In genomic region chr2:231227309-231228162, GRCh38 we compare ENCODE assay signal across 1 cellular context.
A peak's percentile ranks its signal among the peaks of the same experiment; 100 is the strongest.
TF ChIP-seq lines count a peak whose summit lies in the region.

No MANE protein-coding gene starts in this region.

TF ChIP-seq in GM12878, 131 proteins besides CTCF, POLR2A, EP300 and RAD21 (continued from another document):
- TF ChIP-seq NR2C2 (IDR thresholded peaks at IDR 0.05; ENCODE audit: borderline replicate concordance, control insufficient read depth, insufficient read length, low read depth): no peak
- no peak for TF ChIP-seq SIN3A (IDR thresholded peaks at IDR 0.05; ENCODE audit: low read depth, low read length)
- no peak for TF ChIP-seq HDAC2 (IDR thresholded peaks at IDR 0.05)
- TF ChIP-seq ZBTB4 (CRISPR knock-in tag; IDR thresholded peaks at IDR 0.05): 0 out of 2 replicates have a peak, but pooled peaks have one; percentile 35
- TF ChIP-seq IRF3 (IDR thresholded peaks at IDR 0.05): no peak
- no peak for TF ChIP-seq SREBF1 (IDR thresholded peaks at IDR 0.05; ENCODE audit: low read length)
- TF ChIP-seq TARDBP (IDR thresholded peaks at IDR 0.05; ENCODE audit: borderline replicate concordance): no peak
- peak; percentile 56; the same call in 1 of the 2 replicates for TF ChIP-seq ATF7 (IDR thresholded peaks at IDR 0.05; ENCODE audit: low read depth)
- TF ChIP-seq, protein P1, sequence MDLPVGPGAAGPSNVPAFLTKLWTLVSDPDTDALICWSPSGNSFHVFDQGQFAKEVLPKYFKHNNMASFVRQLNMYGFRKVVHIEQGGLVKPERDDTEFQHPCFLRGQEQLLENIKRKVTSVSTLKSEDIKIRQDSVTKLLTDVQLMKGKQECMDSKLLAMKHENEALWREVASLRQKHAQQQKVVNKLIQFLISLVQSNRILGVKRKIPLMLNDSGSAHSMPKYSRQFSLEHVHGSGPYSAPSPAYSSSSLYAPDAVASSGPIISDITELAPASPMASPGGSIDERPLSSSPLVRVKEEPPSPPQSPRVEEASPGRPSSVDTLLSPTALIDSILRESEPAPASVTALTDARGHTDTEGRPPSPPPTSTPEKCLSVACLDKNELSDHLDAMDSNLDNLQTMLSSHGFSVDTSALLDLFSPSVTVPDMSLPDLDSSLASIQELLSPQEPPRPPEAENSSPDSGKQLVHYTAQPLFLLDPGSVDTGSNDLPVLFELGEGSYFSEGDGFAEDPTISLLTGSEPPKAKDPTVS (IDR thresholded peaks at IDR 0.05; ENCODE audit: low read depth, low read length): no peak
- no peak for TF ChIP-seq ZBTB40 (IDR thresholded peaks at IDR 0.05; ENCODE audit: borderline replicate concordance)
- TF ChIP-seq, protein P2, sequence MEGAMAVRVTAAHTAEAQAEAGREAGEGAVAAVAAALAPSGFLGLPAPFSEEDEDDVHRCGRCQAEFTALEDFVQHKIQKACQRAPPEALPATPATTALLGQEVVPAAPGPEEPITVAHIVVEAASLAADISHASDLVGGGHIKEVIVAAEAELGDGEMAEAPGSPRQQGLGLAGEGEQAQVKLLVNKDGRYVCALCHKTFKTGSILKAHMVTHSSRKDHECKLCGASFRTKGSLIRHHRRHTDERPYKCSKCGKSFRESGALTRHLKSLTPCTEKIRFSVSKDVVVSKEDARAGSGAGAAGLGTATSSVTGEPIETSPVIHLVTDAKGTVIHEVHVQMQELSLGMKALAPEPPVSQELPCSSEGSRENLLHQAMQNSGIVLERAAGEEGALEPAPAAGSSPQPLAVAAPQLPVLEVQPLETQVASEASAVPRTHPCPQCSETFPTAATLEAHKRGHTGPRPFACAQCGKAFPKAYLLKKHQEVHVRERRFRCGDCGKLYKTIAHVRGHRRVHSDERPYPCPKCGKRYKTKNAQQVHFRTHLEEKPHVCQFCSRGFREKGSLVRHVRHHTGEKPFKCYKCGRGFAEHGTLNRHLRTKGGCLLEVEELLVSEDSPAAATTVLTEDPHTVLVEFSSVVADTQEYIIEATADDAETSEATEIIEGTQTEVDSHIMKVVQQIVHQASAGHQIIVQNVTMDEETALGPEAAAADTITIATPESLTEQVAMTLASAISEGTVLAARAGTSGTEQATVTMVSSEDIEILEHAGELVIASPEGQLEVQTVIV (IDR thresholded peaks at IDR 0.05; ENCODE audit: borderline replicate concordance, partially characterized antibody): no peak
- TF ChIP-seq MAX (IDR thresholded peaks at IDR 0.05; ENCODE audit: low read depth, low read length): no peak
- TF ChIP-seq ATF2 (IDR thresholded peaks at IDR 0.05; ENCODE audit: low read length): 0 out of 2 replicates have a peak, but pooled peaks have one; percentile 20
- peak; percentile 61 for TF ChIP-seq YY1 (IDR thresholded peaks at IDR 0.05; ENCODE audit: low read depth, low read length)
- no peak for TF ChIP-seq POLR2AphosphoS5 (IDR thresholded peaks at IDR 0.05; ENCODE audit: low read length)
- TF ChIP-seq E2F4 (IDR thresholded peaks at IDR 0.05; ENCODE audit: low read depth, low read length): no peak
- no peak for TF ChIP-seq FOS (IDR thresholded peaks at IDR 0.05; ENCODE audit: borderline replicate concordance, extremely low read depth, insufficient read length)
- peak; percentile 41; the same call in 1 of the 2 replicates for TF ChIP-seq SMARCA5 (IDR thresholded peaks at IDR 0.05)
- no peak for TF ChIP-seq TCF7 (IDR thresholded peaks at IDR 0.05; ENCODE audit: borderline replicate concordance)
- no peak for TF ChIP-seq MTA2 (IDR thresholded peaks at IDR 0.05; ENCODE audit: low read depth)
- no peak for TF ChIP-seq IRF5 (IDR thresholded peaks at IDR 0.05; ENCODE audit: borderline replicate concordance)
- TF ChIP-seq, protein P3, sequence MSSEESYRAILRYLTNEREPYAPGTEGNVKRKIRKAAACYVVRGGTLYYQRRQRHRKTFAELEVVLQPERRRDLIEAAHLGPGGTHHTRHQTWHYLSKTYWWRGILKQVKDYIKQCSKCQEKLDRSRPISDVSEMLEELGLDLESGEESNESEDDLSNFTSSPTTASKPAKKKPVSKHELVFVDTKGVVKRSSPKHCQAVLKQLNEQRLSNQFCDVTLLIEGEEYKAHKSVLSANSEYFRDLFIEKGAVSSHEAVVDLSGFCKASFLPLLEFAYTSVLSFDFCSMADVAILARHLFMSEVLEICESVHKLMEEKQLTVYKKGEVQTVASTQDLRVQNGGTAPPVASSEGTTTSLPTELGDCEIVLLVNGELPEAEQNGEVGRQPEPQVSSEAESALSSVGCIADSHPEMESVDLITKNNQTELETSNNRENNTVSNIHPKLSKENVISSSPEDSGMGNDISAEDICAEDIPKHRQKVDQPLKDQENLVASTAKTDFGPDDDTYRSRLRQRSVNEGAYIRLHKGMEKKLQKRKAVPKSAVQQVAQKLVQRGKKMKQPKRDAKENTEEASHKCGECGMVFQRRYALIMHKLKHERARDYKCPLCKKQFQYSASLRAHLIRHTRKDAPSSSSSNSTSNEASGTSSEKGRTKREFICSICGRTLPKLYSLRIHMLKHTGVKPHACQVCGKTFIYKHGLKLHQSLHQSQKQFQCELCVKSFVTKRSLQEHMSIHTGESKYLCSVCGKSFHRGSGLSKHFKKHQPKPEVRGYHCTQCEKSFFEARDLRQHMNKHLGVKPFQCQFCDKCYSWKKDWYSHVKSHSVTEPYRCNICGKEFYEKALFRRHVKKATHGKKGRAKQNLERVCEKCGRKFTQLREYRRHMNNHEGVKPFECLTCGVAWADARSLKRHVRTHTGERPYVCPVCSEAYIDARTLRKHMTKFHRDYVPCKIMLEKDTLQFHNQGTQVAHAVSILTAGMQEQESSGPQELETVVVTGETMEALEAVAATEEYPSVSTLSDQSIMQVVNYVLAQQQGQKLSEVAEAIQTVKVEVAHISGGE (CRISPR knock-in tag; IDR thresholded peaks at IDR 0.05): no peak
- no peak for TF ChIP-seq KAT2A (conservative IDR thresholded peaks at IDR 0.05; ENCODE audit: control insufficient read depth, low read depth, low read length)
- no peak for TF ChIP-seq TCF3 (IDR thresholded peaks at IDR 0.05; ENCODE audit: borderline replicate concordance, insufficient read depth, low read depth, low read length)
- TF ChIP-seq NFXL1 (IDR thresholded peaks at IDR 0.05; ENCODE audit: borderline replicate concordance): no peak
- no peak for TF ChIP-seq FOXK2 (IDR thresholded peaks at IDR 0.05)
- TF ChIP-seq PAX5 (IDR thresholded peaks at IDR 0.05; ENCODE audit: borderline replicate concordance, low read depth, low read length): no peak
- no peak for TF ChIP-seq EZH2 (IDR thresholded peaks at IDR 0.05; ENCODE audit: borderline replicate concordance, control insufficient read depth, low read depth, low read length)
- TF ChIP-seq, protein P4, sequence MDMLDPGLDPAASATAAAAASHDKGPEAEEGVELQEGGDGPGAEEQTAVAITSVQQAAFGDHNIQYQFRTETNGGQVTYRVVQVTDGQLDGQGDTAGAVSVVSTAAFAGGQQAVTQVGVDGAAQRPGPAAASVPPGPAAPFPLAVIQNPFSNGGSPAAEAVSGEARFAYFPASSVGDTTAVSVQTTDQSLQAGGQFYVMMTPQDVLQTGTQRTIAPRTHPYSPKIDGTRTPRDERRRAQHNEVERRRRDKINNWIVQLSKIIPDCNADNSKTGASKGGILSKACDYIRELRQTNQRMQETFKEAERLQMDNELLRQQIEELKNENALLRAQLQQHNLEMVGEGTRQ (IDR thresholded peaks at IDR 0.05; ENCODE audit: borderline replicate concordance, low read depth, low read length): no peak
TF ChIP-seq in GM12878: peak in this region for 24.
